ENCODE assay signal across 2 cellular contexts in the genomic region with DNA sequence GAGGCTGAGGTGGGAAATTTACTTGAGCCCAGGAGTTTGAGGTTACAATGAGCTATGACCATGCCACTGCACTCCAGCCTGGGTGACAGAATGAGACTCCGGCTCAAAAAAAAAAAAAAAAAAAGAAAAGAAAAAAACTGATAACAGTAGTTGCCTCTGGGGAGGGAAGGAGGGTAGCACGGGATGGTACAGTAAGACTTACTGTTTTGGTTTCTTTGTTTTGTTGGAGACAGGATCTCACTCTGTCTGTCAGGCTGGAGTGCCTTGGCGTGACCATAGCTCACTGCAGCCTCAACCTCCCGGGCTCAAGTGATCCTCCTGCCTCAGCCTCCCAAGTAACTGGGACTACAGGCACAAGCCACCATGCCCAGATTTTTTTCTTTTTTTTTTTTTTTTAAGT. TPM values are rescaled to one million over a fixed set of nuclear protein-coding genes. Genes with fewer than 3 reads are reported as not detected.
"Had no signal": no experiment of that assay in that cellular context is flagged by ENCODE, and none has a peak within 500 bp of the region (broad histone marks: within the 10 kb centered on the region; RNA-seq: fewer than 3 reads in every experiment).

No MANE protein-coding gene starts in this region.

RNA-seq across cellular contexts. Expression of a gene that starts 20.6 kb away (rescaled TPM):
- total RNA-seq: LHCN-M2, NCI-H460 had no signal
